Comparison of ENCODE assay signal across 9 cellular contexts in the genomic region with DNA sequence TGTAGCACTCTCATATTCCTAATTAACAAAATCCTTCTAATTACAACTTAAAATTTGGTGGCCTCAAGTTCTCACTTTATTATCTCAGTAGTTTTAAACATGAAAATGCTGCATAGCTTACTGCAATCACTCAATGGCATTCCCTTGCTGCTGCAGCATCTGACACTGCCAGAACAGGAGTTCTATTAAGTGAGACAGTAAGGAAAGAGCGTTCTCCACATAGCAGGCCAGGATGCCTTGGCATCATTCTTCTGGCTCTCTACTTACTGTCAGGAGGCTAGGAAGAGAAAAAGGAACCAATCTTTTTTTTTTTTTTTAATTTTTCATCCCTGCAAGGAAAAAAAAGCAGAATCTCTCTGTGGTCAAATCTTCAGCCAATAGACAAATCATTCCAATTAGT. TPM values are rescaled to one million over a fixed set of nuclear protein-coding genes. Genes with fewer than 3 reads are reported as not detected.
DNase-seq lines count a peak whose midpoint lies in the region; TF ChIP-seq lines count a peak whose summit lies in the region.
"Had no signal": no experiment of that assay in that cellular context is flagged by ENCODE, and none has a peak within 500 bp of the region (broad histone marks: within the 10 kb centered on the region; RNA-seq: fewer than 3 reads in every experiment).

No MANE protein-coding gene starts in this region.

- TF ChIP-seq CTCF in left ventricle myocardium inferior (IDR thresholded peaks at IDR 0.05; ENCODE audit: borderline replicate concordance) (no peak), adrenal gland (IDR thresholded peaks at IDR 0.05) (no peak), uterus (IDR thresholded peaks at IDR 0.05) (no peak), WERI-Rb-1 (IDR thresholded peaks at IDR 0.05; ENCODE audit: low read depth, low read length) (no peak)

- intact Hi-C loops in left ventricle myocardium inferior (cut with micrococcal nuclease) (no loop called here), cardiac septum (cut with DNase I) (loop anchor here (5.0 kb wide), 2 partner anchors 47 to 67 kb away; a partner anchor contains a TSS), adrenal gland (cut with DNase I) (loop anchor here in 1 of 2 donors (5.0 kb wide), 1 partner anchor 67 kb away; a partner anchor contains a TSS), uterus (cut with DNase I; ENCODE audit: low total_unique reads) (no loop called here), posterior cingulate gyrus (cut with DNase I) (loop anchor here (5.0 kb wide), 1 partner anchor 67 kb away; a partner anchor contains a TSS)

- no peak overlapping the region for H2AK5ac ChIP-seq in mesenchymal stem cell (ENCODE audit: low read length, severe bottlenecking)

- no peak overlapping the region for H2BK5ac ChIP-seq in mesenchymal stem cell (ENCODE audit: low read depth, low read length, poor library complexity, severe bottlenecking)

- H3K4me2 ChIP-seq in mesenchymal stem cell (ENCODE audit: low read length, poor library complexity, severe bottlenecking) = no peak overlapping the region

- H2BK15ac ChIP-seq in mesenchymal stem cell (ENCODE audit: low read depth, poor library complexity, severe bottlenecking) = no peak overlapping the region

- no peak overlapping the region for H3K18ac ChIP-seq in mesenchymal stem cell (ENCODE audit: low read depth in 1 of 2, low read length in 2 of 2)

- peak overlapping the region; percentile 100 for H3K27ac ChIP-seq in left ventricle myocardium inferior (replicated peaks)
- H3K27ac ChIP-seq in adrenal gland = peak overlapping the region in 4 of 5 donors; percentile 12 to 99 (median 88)
- no peak overlapping the region for H3K27ac ChIP-seq in mesenchymal stem cell (ENCODE audit: low read length, poor library complexity, severe bottlenecking)
- H3K27ac ChIP-seq in uterus = peak overlapping the region; percentile 98
- H3K27ac ChIP-seq in WERI-Rb-1 = no peak overlapping the region

- H3K23ac ChIP-seq in mesenchymal stem cell (ENCODE audit: low read length in 2 of 2) = no peak overlapping the region

- no peak overlapping the region for H2BK12ac ChIP-seq in mesenchymal stem cell (ENCODE audit: low read length in 2 of 2)

- H3K4me1 ChIP-seq in left ventricle myocardium inferior (peaks cover 97% of the 10 kb centered on the region), adrenal gland (replicated peaks in 1 of 2) (peaks cover 57 to 80% of the 10 kb centered on the region in 2 donors), mesenchymal stem cell (ENCODE audit: control insufficient read depth, insufficient read depth, low read depth, low read length) (peaks cover 12% of the 10 kb centered on the region), uterus (peaks cover 10 to 31% of the 10 kb centered on the region in 2 donors)

- DNase-seq in left ventricle myocardium inferior = no peak
- DNase-seq in cardiac septum (ENCODE audit: low spot score) = no peak
- DNase-seq in adrenal gland = peak in 1 of 7 donors; percentile 37
- no peak for DNase-seq in mesenchymal stem cell
- DNase-seq in uterus = no peak
- DNase-seq in WERI-Rb-1 = no peak
- no peak for DNase-seq in dermis blood vessel endothelial cell
- no peak for DNase-seq in posterior cingulate gyrus
- DNase-seq: NCI-H1436 treated with DMSO at 0.1 percent for 48 hours had no signal

- H3K14ac ChIP-seq in mesenchymal stem cell (ENCODE audit: low read length in 2 of 2) = no peak overlapping the region

- peaks cover 18% of the 10 kb centered on the region for H3K36me3 ChIP-seq in left ventricle myocardium inferior
- H3K36me3 ChIP-seq in adrenal gland (replicated peaks in 1 of 2) = peaks cover 0 to 22% of the 10 kb centered on the region in 2 donors
- H3K36me3 ChIP-seq in mesenchymal stem cell (ENCODE audit: control insufficient read depth in 1 of 2, insufficient read depth in 2 of 2, low read depth in 1 of 2, low read length in 2 of 2) = peaks cover 6 to 42% of the 10 kb centered on the region in 2 experiments
- no peaks in the 10 kb centered on the region for H3K36me3 ChIP-seq in uterus
- H3K36me3 ChIP-seq in WERI-Rb-1 = peaks cover 70% of the 10 kb centered on the region

- no peak overlapping the region for H4K91ac ChIP-seq in mesenchymal stem cell (ENCODE audit: low read length)

- peak overlapping the region; percentile 100 for H3K9ac ChIP-seq in mesenchymal stem cell (ENCODE audit: low read length)

- no peak overlapping the region for H2AFZ ChIP-seq in mesenchymal stem cell (ENCODE audit: low read depth, low read length)

- H3K27me3 ChIP-seq in left ventricle myocardium inferior (ENCODE audit: low read depth) = no peaks in the 10 kb centered on the region
- H3K27me3 ChIP-seq in adrenal gland = no peaks in the 10 kb centered on the region
- H3K27me3 ChIP-seq in mesenchymal stem cell (ENCODE audit: control insufficient read depth in 1 of 2, insufficient read depth in 1 of 2, low read length in 2 of 2) = no peaks in the 10 kb centered on the region
- no peaks in the 10 kb centered on the region for H3K27me3 ChIP-seq in uterus
- H3K27me3 ChIP-seq in WERI-Rb-1 (ENCODE audit: insufficient read depth, low read depth, severe bottlenecking) = no peaks in the 10 kb centered on the region

- H4K8ac ChIP-seq in mesenchymal stem cell (ENCODE audit: low read length) = no peak overlapping the region

- no peaks in the 10 kb centered on the region for H3K9me3 ChIP-seq in left ventricle myocardium inferior (replicated peaks)
- H3K9me3 ChIP-seq in adrenal gland (replicated peaks in 1 of 3) = no peaks in the 10 kb centered on the region
- H3K9me3 ChIP-seq in mesenchymal stem cell (ENCODE audit: control insufficient read depth, low read length) = no peaks in the 10 kb centered on the region
- no peaks in the 10 kb centered on the region for H3K9me3 ChIP-seq in uterus
- no peaks in the 10 kb centered on the region for H3K9me3 ChIP-seq in WERI-Rb-1 (ENCODE audit: severe bottlenecking)

- H3K4me3 ChIP-seq in left ventricle myocardium inferior (peak overlapping the region; percentile 99), adrenal gland (peak overlapping the region in 1 of 4 donors; percentile 84), mesenchymal stem cell (ENCODE audit: insufficient read depth in 1 of 2, low read depth in 1 of 2, low read length in 2 of 2) (peak overlapping the region in 1 of 2 experiments; percentile 85), uterus (peak overlapping the region; percentile 93 to 97), WERI-Rb-1 (ENCODE audit: low read depth, low read length) (no peak overlapping the region)

- H3K79me1 ChIP-seq in mesenchymal stem cell (replicated peaks; ENCODE audit: low read length, poor library complexity, severe bottlenecking) = peaks cover 2% of the 10 kb centered on the region

- 0 to 33% (median 26%) methylated on average over 1 of the region's 1 CpG for WGBS in adrenal gland, 4 donors
- 100% methylated on average over 1 of the region's 1 CpG for WGBS in mesenchymal stem cell

- H3K4ac ChIP-seq in mesenchymal stem cell (ENCODE audit: low read depth in 1 of 2, low read length in 2 of 2) = no peak overlapping the region

- TF ChIP-seq POLR2A in adrenal gland (IDR thresholded peaks at IDR 0.05) (peak in 1 of 2 donors; percentile 28), uterus (IDR thresholded peaks at IDR 0.05) (no peak)

- H2BK120ac ChIP-seq in mesenchymal stem cell (ENCODE audit: low read depth, low read length) = no peak overlapping the region

RNA-seq across cellular contexts. Expression of a gene that starts 3.2 kb away (rescaled TPM):
- total RNA-seq in left ventricle myocardium inferior (490 TPM), cardiac septum (458 TPM), adrenal gland (100 to 1,000 TPM; 336 to 804 (median 488) TPM), uterus (100 to 1,000 TPM; 355 to 461 (median 405) TPM), dermis blood vessel endothelial cell (251 and 283 TPM in 2 replicates)
- polyA plus RNA-seq in adrenal gland = 100 to 1,000 TPM; 373 to 465 (median 424) TPM
- polyA plus RNA-seq in mesenchymal stem cell (2013, experiment 1 of 2) = 119 TPM
- polyA plus RNA-seq in mesenchymal stem cell (2013, experiment 2 of 2) = 118 TPM

RNA-seq across cellular contexts. Expression of a gene that starts 19.6 kb away (rescaled TPM):
- total RNA-seq in left ventricle myocardium inferior (21.3 TPM), cardiac septum (23.9 TPM), adrenal gland (10 to 100 TPM in 7 of 8 donors, 1 to 10 TPM in 1; 4.1 to 40.0 (median 26.1) TPM), uterus (10 to 100 TPM in 2 of 4 donors, 1 to 10 TPM in 2; 4.1 to 39.3 (median 22.3) TPM), dermis blood vessel endothelial cell (37.9 and 57.6 TPM in 2 replicates)
- polyA plus RNA-seq in adrenal gland = 10 to 100 TPM; 15.0 to 39.7 (median 17.7) TPM
- polyA plus RNA-seq in mesenchymal stem cell (2013, experiment 1 of 2) = 19.3 TPM
- 19.9 TPM for polyA plus RNA-seq in mesenchymal stem cell (2013, experiment 2 of 2)

RNA-seq across cellular contexts. Expression of a gene that starts 58.9 kb away (rescaled TPM):
- total RNA-seq in left ventricle myocardium inferior (3.3 TPM), cardiac septum (3.4 TPM), adrenal gland (10 to 100 TPM; 12.4 to 37.2 (median 32.8) TPM), uterus (10 to 100 TPM; 10.8 to 38.2 (median 26.8) TPM), dermis blood vessel endothelial cell (68.8 and 116 TPM in 2 replicates)
- polyA plus RNA-seq in adrenal gland = 10 to 100 TPM in 1 of 3 donors, 1 to 10 TPM in 1, under 1 TPM in 1; 0.33 to 13.0 (median 7.9) TPM
- 17.6 TPM for polyA plus RNA-seq in mesenchymal stem cell (2013, experiment 1 of 2)
- 17.3 TPM for polyA plus RNA-seq in mesenchymal stem cell (2013, experiment 2 of 2)

Comparison
In these comparisons a context has a peak if more than half of its experiments do, and no peak if none do; other contexts are left out.
1. intact Hi-C loops: an anchor here in cardiac septum (5.0 kb wide) and posterior cingulate gyrus (5.0 kb wide); none called in left ventricle myocardium inferior and uterus.
2. H3K27ac ChIP-seq: peak in left ventricle myocardium inferior (single experiment), adrenal gland (4 of 5) and uterus (2 of 2); none in mesenchymal stem cell (single experiment) and WERI-Rb-1 (single experiment).